ENCODE assay signal across 23 cellular contexts in the genomic region with DNA sequence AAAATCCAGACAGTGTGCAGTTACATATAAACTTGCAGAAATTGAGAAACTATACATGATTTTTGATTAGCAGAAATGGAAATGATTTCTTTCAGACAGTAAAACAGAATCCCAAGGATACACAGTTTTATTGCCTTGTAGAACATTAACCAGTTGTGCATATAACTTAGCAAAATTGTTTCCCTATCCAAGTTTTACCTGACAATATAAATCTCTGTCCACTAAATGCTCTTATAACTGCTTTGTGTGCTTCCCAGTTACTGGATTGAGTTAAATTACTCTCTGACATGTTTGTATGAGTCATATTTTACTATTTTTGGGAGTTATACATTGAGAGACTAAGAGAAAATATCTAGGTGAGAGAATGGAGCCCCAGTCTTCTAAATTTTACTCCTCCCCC.
DNase-seq lines count a peak whose midpoint lies in the region; ATAC-seq and TF ChIP-seq lines count a peak whose summit lies in the region.
"Had no signal": no experiment of that assay in that cellular context is flagged by ENCODE, and none has a peak within 500 bp of the region (broad histone marks: within the 10 kb centered on the region; RNA-seq: fewer than 3 reads in every experiment).

No MANE protein-coding gene starts in this region.

- no peak overlapping the region for H3K4me3 Mint-ChIP-seq in endothelial cell (ENCODE audit: unreplicated experiment)
- H3K4me3 Mint-ChIP-seq: CD14-positive monocyte; CD4-positive, alpha-beta memory T cell; CD4-positive, CD25-positive, alpha-beta regulatory T cell; CD8-positive, alpha-beta memory T cell had no signal

- DNase-seq in left colon (no peak), GOT3 (lab: John Stamatoyannopoulos, UW) (no peak), endothelial cell (ENCODE audit: low spot score) (no peak)
- DNase-seq: 8988T; ACHN; BE2C; C1 segment of cervical spinal cord; CD4-positive, alpha-beta memory T cell; CD4-positive, CD25-positive, alpha-beta regulatory T cell; CD8-positive, alpha-beta memory T cell; COR-L47; DMS 273 treated with DMSO at 0.1 percent for 48 hours; DMS153; DMS53; DMS79; DND-41; EL; GDM1 had no signal

- H3K27me3 Mint-ChIP-seq in endothelial cell (ENCODE audit: unreplicated experiment), result peaks cover 1% of the 10 kb centered on the region
- H3K27me3 Mint-ChIP-seq: CD4-positive, alpha-beta memory T cell; CD4-positive, CD25-positive, alpha-beta regulatory T cell had no signal

- peak overlapping the region; percentile 20 for H3K27ac ChIP-seq in 22Rv1
- H3K27ac ChIP-seq in VCaP, result peak overlapping the region; percentile 64
- H3K27ac ChIP-seq: BLaER1 had no signal

- TF ChIP-seq CTCF in 22Rv1 (IDR thresholded peaks at IDR 0.05), result no peak
- no peak for TF ChIP-seq CTCF in VCaP (conservative IDR thresholded peaks at IDR 0.05)
- no peak for TF ChIP-seq CTCF in endothelial cell (IDR thresholded peaks at IDR 0.05; ENCODE audit: unreplicated experiment)

- H3K27ac Mint-ChIP-seq in endothelial cell (ENCODE audit: unreplicated experiment), result no peak overlapping the region
- H3K27ac Mint-ChIP-seq: CD14-positive monocyte; CD4-positive, alpha-beta memory T cell; CD4-positive, CD25-positive, alpha-beta regulatory T cell; CD8-positive, alpha-beta memory T cell had no signal

- ATAC-seq in left colon (peak; percentile 81), HG03135 (IDR thresholded peaks at IDR 0.05; ENCODE audit: unreplicated experiment) (no peak)

- H3K9me3 Mint-ChIP-seq in endothelial cell (ENCODE audit: unreplicated experiment), result no peaks in the 10 kb centered on the region

- H3K4me1 Mint-ChIP-seq in endothelial cell (ENCODE audit: unreplicated experiment), result no peaks in the 10 kb centered on the region
- H3K4me1 Mint-ChIP-seq: CD14-positive monocyte; CD4-positive, alpha-beta memory T cell; CD4-positive, CD25-positive, alpha-beta regulatory T cell; CD8-positive, alpha-beta memory T cell had no signal

- no peaks in the 10 kb centered on the region for H3K36me3 Mint-ChIP-seq in endothelial cell (ENCODE audit: low read depth, unreplicated experiment)
- H3K36me3 Mint-ChIP-seq: CD14-positive monocyte; CD4-positive, alpha-beta memory T cell; CD4-positive, CD25-positive, alpha-beta regulatory T cell had no signal

- intact Hi-C loops in left colon (cut with DNase I, micrococcal nuclease), result no loop called here
